In the genomic region with DNA sequence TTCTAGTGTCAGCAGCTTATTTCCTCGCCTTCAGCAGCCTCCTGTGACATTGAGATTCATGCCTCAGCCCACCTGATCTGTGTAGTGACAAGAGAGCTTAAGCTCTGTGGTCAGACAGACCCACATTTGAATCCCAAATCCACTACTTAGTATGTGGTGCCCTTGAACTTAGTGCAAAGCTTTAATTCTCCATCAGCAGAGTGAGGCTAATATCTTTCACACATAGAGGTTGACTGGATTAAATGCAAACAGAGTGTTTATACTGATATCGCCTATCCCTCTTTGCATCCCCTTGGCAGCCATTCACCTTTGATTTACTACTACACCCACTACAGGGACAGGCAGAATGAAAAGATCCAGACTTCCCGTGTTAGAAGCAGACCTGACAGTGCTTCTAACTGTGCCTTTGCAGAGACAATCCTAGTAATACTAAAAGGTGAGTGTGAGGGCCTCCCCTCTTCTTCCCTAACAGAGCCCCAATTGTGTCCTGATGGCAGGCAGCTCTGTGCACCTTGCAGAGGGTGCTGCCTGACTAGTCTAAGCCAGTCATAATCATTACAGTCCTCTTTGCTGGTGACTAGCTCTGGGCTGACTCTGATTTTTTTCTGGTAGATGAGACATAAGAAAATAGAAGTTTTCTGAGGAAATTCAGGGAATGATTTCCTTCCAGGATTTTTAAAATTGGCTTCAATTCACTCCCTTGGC, we compare ENCODE assay signal across 1 cellular context.
TF ChIP-seq lines count a peak whose summit lies in the region.

No MANE protein-coding gene starts in this region.

TF ChIP-seq in H1, 55 proteins besides CTCF, POLR2A, EP300 and RAD21:
- TF ChIP-seq CREB1 (IDR thresholded peaks at IDR 0.05) (no peak), FOSL1 (IDR thresholded peaks at IDR 0.05; ENCODE audit: insufficient read depth, low read depth, low read length) (no peak), GABPA (IDR thresholded peaks at IDR 0.05; ENCODE audit: borderline replicate concordance, insufficient read depth, low read length) (no peak)
